ENCODE assay signal across 16 cellular contexts in the genomic region with DNA sequence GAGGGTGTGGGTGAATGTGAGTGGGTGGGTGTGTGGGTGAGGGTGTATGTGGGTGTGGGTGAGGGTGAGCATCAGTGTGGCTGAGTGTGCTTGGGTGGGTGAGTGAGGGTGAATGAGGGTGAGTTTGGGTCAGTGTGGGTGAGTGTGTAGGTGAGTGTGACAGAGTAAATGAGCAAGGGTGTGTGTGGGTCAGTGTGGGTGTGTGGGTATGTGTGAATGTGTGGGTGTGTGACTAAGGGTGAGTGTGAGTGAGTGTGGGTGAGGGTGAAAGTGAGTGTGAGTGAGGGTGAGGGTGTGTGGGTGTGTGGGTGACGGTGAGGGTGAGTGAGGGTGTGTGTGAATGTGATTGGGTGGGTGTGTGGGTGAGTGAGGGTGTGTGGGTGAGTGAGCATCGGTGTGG.
A peak's percentile ranks its signal among the peaks of the same experiment; 100 is the strongest.
DNase-seq lines count a peak whose midpoint lies in the region; ATAC-seq, FAIRE-seq and TF ChIP-seq lines count a peak whose summit lies in the region.
"Had no signal": no experiment of that assay in that cellular context is flagged by ENCODE, and none has a peak within 500 bp of the region (broad histone marks: within the 10 kb centered on the region; RNA-seq: fewer than 3 reads in every experiment).

No MANE protein-coding gene starts in this region.

- no peak overlapping the region for H2BK5ac ChIP-seq in mesenchymal stem cell (ENCODE audit: low read depth, low read length, poor library complexity, severe bottlenecking)

- POLR2A ChIA-PET in A673 (lab: Charles Lee; ENCODE audit: low non-redundant PET) (no interaction called here), K562 (lab: Yijun Ruan, JAX) (no interaction called here), SK-N-SH (lab: Yijun Ruan, JAX) (no interaction called here)

- in situ Hi-C loops in K562 (cut with MboI): no loop called here

- no peak for ATAC-seq in K562
- ATAC-seq in upper lobe of right lung: peak; percentile 33

- no peaks in the 10 kb centered on the region for H3K9me1 ChIP-seq in K562 (ENCODE audit: control insufficient read depth, insufficient read depth, low read length)

- BruUV-seq in A673 (replicated peaks; lab: Mats Ljungman, UMichigan): no TSS peak
- BruUV-seq in K562 (replicated peaks; lab: Mats Ljungman, UMichigan): no TSS peak

- H3K27me3 ChIP-seq in A673 (replicated peaks; ENCODE audit: insufficient read depth, low read depth, low read length, poor library complexity) (no peaks in the 10 kb centered on the region), K562 (ENCODE audit: control insufficient read depth in 2 of 2, insufficient read depth in 2 of 2, low read length in 2 of 2) (no peaks in the 10 kb centered on the region), mesenchymal stem cell (ENCODE audit: control insufficient read depth in 1 of 2, insufficient read depth in 1 of 2, low read length in 2 of 2) (no peaks in the 10 kb centered on the region), upper lobe of right lung (no peaks in the 10 kb centered on the region), SK-N-SH (ENCODE audit: insufficient read depth) (peaks cover 10% of the 10 kb centered on the region; the same call in 1 of the 2 replicates), ascending aorta (no peaks in the 10 kb centered on the region)
- H3K27me3 ChIP-seq: BLaER1 had no signal

- no peak overlapping the region for H3K4ac ChIP-seq in mesenchymal stem cell (ENCODE audit: low read depth in 1 of 2, low read length in 2 of 2)

- H3K9me3 ChIP-seq in A673 (ENCODE audit: low read depth, low read length, poor library complexity, severe bottlenecking) (no peaks in the 10 kb centered on the region), K562 (replicated peaks; ENCODE audit: control insufficient read depth, insufficient read depth, low read depth, low read length) (no peaks in the 10 kb centered on the region), mesenchymal stem cell (ENCODE audit: control insufficient read depth, low read length) (no peaks in the 10 kb centered on the region), upper lobe of right lung (no peaks in the 10 kb centered on the region), SK-N-SH (no peaks in the 10 kb centered on the region), ascending aorta (no peaks in the 10 kb centered on the region)
- H3K9me3 ChIP-seq: BLaER1, Caco-2 had no signal

- no peak for TF ChIP-seq CTCF in A673 (conservative IDR thresholded peaks at IDR 0.05; ENCODE audit: low read depth, low read length)
- no peak for TF ChIP-seq CTCF in K562 (IDR thresholded peaks at IDR 0.05 in 2 of 3, conservative IDR thresholded peaks at IDR 0.05 in 1 of 3; ENCODE audit: insufficient read depth in 2 of 3, low read depth in 1 of 3, low read length in 3 of 3)
- TF ChIP-seq CTCF in upper lobe of right lung (IDR thresholded peaks at IDR 0.05): no peak
- no peak for TF ChIP-seq CTCF in SK-N-SH (IDR thresholded peaks at IDR 0.05)
- no peak for TF ChIP-seq CTCF in ascending aorta (IDR thresholded peaks at IDR 0.05)

- TF ChIP-seq RAD21 in K562 (CRISPR knock-in tag; conservative IDR thresholded peaks at IDR 0.05 in 1 of 2, IDR thresholded peaks at IDR 0.05 in 1 of 2) (no peak), SK-N-SH (IDR thresholded peaks at IDR 0.05; ENCODE audit: low read length) (no peak)

- H2BK15ac ChIP-seq in mesenchymal stem cell (ENCODE audit: low read depth, poor library complexity, severe bottlenecking): no peak overlapping the region

- H2BK12ac ChIP-seq in mesenchymal stem cell (ENCODE audit: low read length in 2 of 2): no peak overlapping the region

- CTCF ChIA-PET in A673 (lab: Charles Lee): no interaction called here
- CTCF ChIA-PET in K562 (lab: Yijun Ruan, JAX; ENCODE audit: low intra/inter-chr PET ratio): no interaction called here
- CTCF ChIA-PET in SK-N-SH (lab: Yijun Ruan, JAX): no interaction called here

- H3K4me1 ChIP-seq in A673 (ENCODE audit: insufficient read depth, low read length, poor library complexity, severe bottlenecking) (peaks cover 37% of the 10 kb centered on the region), K562 (replicated peaks in 1 of 2; ENCODE audit: control insufficient read depth in 2 of 2, insufficient read depth in 2 of 2, low read length in 2 of 2) (no peaks in the 10 kb centered on the region), mesenchymal stem cell (ENCODE audit: control insufficient read depth, insufficient read depth, low read depth, low read length) (no peaks in the 10 kb centered on the region), upper lobe of right lung (no peaks in the 10 kb centered on the region), SK-N-SH (ENCODE audit: control insufficient read depth in 1 of 2, insufficient read depth in 2 of 2, low read depth in 1 of 2, low read length in 1 of 2) (no peaks in the 10 kb centered on the region; a peak in 2 of 4 replicates), ascending aorta (no peaks in the 10 kb centered on the region)
- H3K4me1 ChIP-seq: Caco-2 had no signal

- H3K4me2 ChIP-seq in K562 (ENCODE audit: insufficient read depth, low read length) (no peak overlapping the region), mesenchymal stem cell (ENCODE audit: low read length, poor library complexity, severe bottlenecking) (no peak overlapping the region), SK-N-SH (no peak overlapping the region)
- H3K4me2 ChIP-seq: BLaER1 had no signal

- no peak overlapping the region for H2AK5ac ChIP-seq in mesenchymal stem cell (ENCODE audit: low read length, severe bottlenecking)

- H3K4me3 ChIP-seq in A673 (ENCODE audit: low read depth, low read length, poor library complexity, severe bottlenecking) (peak overlapping the region; percentile 48), K562 (no peak overlapping the region), mesenchymal stem cell (ENCODE audit: insufficient read depth in 1 of 2, low read depth in 1 of 2, low read length in 2 of 2) (peak overlapping the region in 1 of 2 experiments; percentile 29), upper lobe of right lung (no peak overlapping the region), SK-N-SH (ENCODE audit: low read depth in 2 of 2, low read length in 1 of 2) (no peak overlapping the region), ascending aorta (no peak overlapping the region)
- H3K4me3 ChIP-seq: BLaER1, GM23248 had no signal

- no peaks in the 10 kb centered on the region for H3K79me1 ChIP-seq in mesenchymal stem cell (replicated peaks; ENCODE audit: low read length, poor library complexity, severe bottlenecking)

- H3K27ac ChIP-seq in A673 (ENCODE audit: low read depth, low read length, poor library complexity, severe bottlenecking) (peak overlapping the region; percentile 97), K562 (ENCODE audit: extremely low read depth, low read depth, low read length) (no peak overlapping the region), mesenchymal stem cell (ENCODE audit: low read length, poor library complexity, severe bottlenecking) (no peak overlapping the region), upper lobe of right lung (no peak overlapping the region), SK-N-SH (ENCODE audit: low read depth in 2 of 2, low read length in 1 of 2) (no peak overlapping the region), ascending aorta (no peak overlapping the region)
- H3K27ac ChIP-seq: 22Rv1, BLaER1, GM23248 had no signal

- DNase-seq in A673 (ENCODE audit: low spot score) (no peak), K562 (ENCODE audit: extremely low read depth in 1 of 4, low spot score in 3 of 4) (no peak), mesenchymal stem cell (no peak), upper lobe of right lung (no peak), SK-N-SH (no peak), GM19238 (ENCODE audit: insufficient read length, low spot score) (no peak), ascending aorta (ENCODE audit: low spot score in 2 of 2) (no peak)
- DNase-seq: AML-193; Caco-2; CD8-positive, alpha-beta memory T cell; DND-41; GDM1; GM23248; H7 had no signal

- TF ChIP-seq POLR2A in K562 (conservative IDR thresholded peaks at IDR 0.05): no peak

- TF ChIP-seq EP300 in K562 (IDR thresholded peaks at IDR 0.05; ENCODE audit: low read length): no peak
- no peak for TF ChIP-seq EP300 in SK-N-SH (IDR thresholded peaks at IDR 0.05; ENCODE audit: borderline replicate concordance in 1 of 2, low read depth in 1 of 2, low read length in 1 of 2)

- no peaks in the 10 kb centered on the region for H3K36me3 ChIP-seq in A673 (ENCODE audit: insufficient read depth, low read length, poor library complexity, severe bottlenecking)
- no peaks in the 10 kb centered on the region for H3K36me3 ChIP-seq in K562 (ENCODE audit: control insufficient read depth, insufficient read depth, low read length)
- H3K36me3 ChIP-seq in mesenchymal stem cell (ENCODE audit: control insufficient read depth in 1 of 2, insufficient read depth in 2 of 2, low read depth in 1 of 2, low read length in 2 of 2): no peaks in the 10 kb centered on the region
- no peaks in the 10 kb centered on the region for H3K36me3 ChIP-seq in upper lobe of right lung
- H3K36me3 ChIP-seq in SK-N-SH (replicated peaks in 1 of 2; ENCODE audit: control insufficient read depth in 1 of 2, insufficient read depth in 2 of 2, low read length in 1 of 2): no peaks in the 10 kb centered on the region
- H3K36me3 ChIP-seq in ascending aorta: no peaks in the 10 kb centered on the region
- H3K36me3 ChIP-seq: BLaER1 had no signal

- H3F3A ChIP-seq in SK-N-SH (replicated peaks; ENCODE audit: insufficient read depth): no peaks in the 10 kb centered on the region

- H2BK120ac ChIP-seq in mesenchymal stem cell (ENCODE audit: low read depth, low read length): no peak overlapping the region

- H2AFZ ChIP-seq in K562 (ENCODE audit: low read depth, low read length) (no peak overlapping the region), mesenchymal stem cell (ENCODE audit: low read depth, low read length) (no peak overlapping the region), SK-N-SH (ENCODE audit: low read depth) (no peak overlapping the region)
- H2AFZ ChIP-seq: GM23248 had no signal

- H3K23ac ChIP-seq in mesenchymal stem cell (ENCODE audit: low read length in 2 of 2): no peak overlapping the region

- no peak overlapping the region for H3K14ac ChIP-seq in mesenchymal stem cell (ENCODE audit: low read length in 2 of 2)

- H3K79me2 ChIP-seq in K562 (ENCODE audit: control insufficient read depth, insufficient read depth, low read length) (no peaks in the 10 kb centered on the region), SK-N-SH (ENCODE audit: insufficient read depth) (no peaks in the 10 kb centered on the region)

- no peak overlapping the region for H3K18ac ChIP-seq in mesenchymal stem cell (ENCODE audit: low read depth in 1 of 2, low read length in 2 of 2)

- WGBS in K562 (ENCODE audit: insufficient coverage, low coverage, missing lambda C conversion rate): 0% methylated on average over 1 of the region's 2 CpGs
- WGBS in mesenchymal stem cell: 89% methylated on average over 2 of the region's 2 CpGs
- WGBS in SK-N-SH (ENCODE audit: low lambda C conversion rate): 37% methylated on average over 2 of the region's 2 CpGs

- H4K91ac ChIP-seq in mesenchymal stem cell (ENCODE audit: low read length): peak overlapping the region; percentile 47

- no peak for FAIRE-seq in K562 (lab: Jason Lieb, UNC)

- H4K20me1 ChIP-seq in K562 (replicated peaks; ENCODE audit: control insufficient read depth, insufficient read depth, low read length) (no peaks in the 10 kb centered on the region), SK-N-SH (ENCODE audit: insufficient read depth) (no peaks in the 10 kb centered on the region)
- H4K20me1 ChIP-seq: BLaER1 had no signal

- H3K9ac ChIP-seq in K562 (ENCODE audit: insufficient read depth in 1 of 2, low read depth in 2 of 2, low read length in 2 of 2): no peak overlapping the region
- no peak overlapping the region for H3K9ac ChIP-seq in mesenchymal stem cell (ENCODE audit: low read length)
- no peak overlapping the region for H3K9ac ChIP-seq in SK-N-SH
- H3K9ac ChIP-seq: BLaER1, GM23248 had no signal

- no peaks in the 10 kb centered on the region for H3K9me2 ChIP-seq in SK-N-SH

- intact Hi-C loops in A673 (cut with micrococcal nuclease; ENCODE audit: unreplicated experiment): no loop called here
- intact Hi-C loops in K562 (cut with micrococcal nuclease): no loop called here
- intact Hi-C loops in upper lobe of right lung (cut with DNase I): no loop called here
- intact Hi-C loops in ascending aorta (cut with DNase I): no loop called here

- H4K8ac ChIP-seq in mesenchymal stem cell (ENCODE audit: low read length): no peak overlapping the region
